Comparison of ENCODE assay signal across 20 cellular contexts in genomic region chr1:112868191-112868590, GRCh38.
A peak's percentile ranks its signal among the peaks of the same experiment; 100 is the strongest.
DNase-seq lines count a peak whose midpoint lies in the region; ATAC-seq, FAIRE-seq and TF ChIP-seq lines count a peak whose summit lies in the region.
"Had no signal": no experiment of that assay in that cellular context is flagged by ENCODE, and none has a peak within 500 bp of the region (broad histone marks: within the 10 kb centered on the region; RNA-seq: fewer than 3 reads in every experiment).

No MANE protein-coding gene starts in this region.

- in situ Hi-C loops in brain microvascular endothelial cell (cut with HindIII; ENCODE audit: low pct_ligation_motif_present, low sequenced_read_pairs): no loop called here

- H3K4me3 ChIP-seq in breast epithelium (no peak overlapping the region), RWPE2 (ENCODE audit: severe bottlenecking) (no peak overlapping the region), endothelial cell of umbilical vein (replicated peaks in 1 of 3; ENCODE audit: insufficient read depth in 1 of 3, low read depth in 1 of 3, low read length in 3 of 3) (no peak overlapping the region), sigmoid colon (no peak overlapping the region), brain microvascular endothelial cell (ENCODE audit: low read depth, low read length) (no peak overlapping the region)
- no peak overlapping the region for H3K4me3 ChIP-seq in CD8-positive, alpha-beta memory T cell (ENCODE audit: low read length)
- H3K4me3 ChIP-seq: BLaER1, GM23248, HAP-1 had no signal

- no peak for ATAC-seq in RWPE2 (ENCODE audit: low read depth)

- H3K9me1 ChIP-seq in endothelial cell of umbilical vein (replicated peaks; ENCODE audit: control insufficient read depth, extremely low read depth, insufficient read depth, low read length): no peaks in the 10 kb centered on the region

- H3K4me1 Mint-ChIP-seq in MCF 10A (ENCODE audit: insufficient read depth, unreplicated experiment): peaks cover 32% of the 10 kb centered on the region
- peaks cover 3 to 6% (median 5%) of the 10 kb centered on the region in 3 donors for H3K4me1 Mint-ChIP-seq in CD8-positive, alpha-beta memory T cell
- H3K4me1 Mint-ChIP-seq: CD14-positive monocyte had no signal

- intact Hi-C loops in MCF 10A (cut with micrococcal nuclease) (no loop called here), breast epithelium (cut with DNase I; ENCODE audit: low total_unique reads) (no loop called here), endothelial cell of umbilical vein (cut with micrococcal nuclease) (loop anchor here (2.0 to 5.0 kb wide), 3 partner anchors 89 to 479 kb away; partner anchors contain the start of gene SLC16A1), sigmoid colon (cut with DNase I) (no loop called here)

- peak overlapping the region; percentile 49 for H2AFZ ChIP-seq in endothelial cell of umbilical vein (ENCODE audit: low read depth, low read length)
- H2AFZ ChIP-seq: GM23248 had no signal

- dilution Hi-C loops in endothelial cell of umbilical vein (cut with MboI; ENCODE audit: extremely low pct_ligation_motif_present, low sequenced_read_pairs): no loop called here

- no peak for DNase-seq in MCF 10A (ENCODE audit: unreplicated experiment)
- DNase-seq in breast epithelium (ENCODE audit: low spot score in 2 of 2): no peak
- no peak for DNase-seq in RWPE2 (ENCODE audit: low spot score)
- no peak for DNase-seq in endothelial cell of umbilical vein (ENCODE audit: low read depth, low spot score)
- peak; percentile 38 for DNase-seq in sigmoid colon
- DNase-seq in NOMO-1 treated with dmso at 0.1 percent for 144 hours (lab: John Stamatoyannopoulos, UW; ENCODE audit: unreplicated experiment): no peak
- DNase-seq in brain microvascular endothelial cell: no peak
- DNase-seq in CD8-positive, alpha-beta memory T cell: no peak
- DNase-seq: CD4-positive, alpha-beta memory T cell; DMS 273 treated with DMSO at 0.1 percent for 48 hours; DMS53; DND-41; EL; GM23248 had no signal

- no peaks in the 10 kb centered on the region for H3K9me3 ChIP-seq in breast epithelium
- H3K9me3 ChIP-seq in RWPE2 (ENCODE audit: severe bottlenecking): no peaks in the 10 kb centered on the region
- H3K9me3 ChIP-seq in endothelial cell of umbilical vein (replicated peaks; ENCODE audit: control insufficient read depth, insufficient read depth, low read length): no peaks in the 10 kb centered on the region
- H3K9me3 ChIP-seq in sigmoid colon: no peaks in the 10 kb centered on the region
- H3K9me3 ChIP-seq in CD8-positive, alpha-beta memory T cell (ENCODE audit: low read length): no peaks in the 10 kb centered on the region
- H3K9me3 ChIP-seq: BLaER1, HAP-1 had no signal

- H3K4me3 Mint-ChIP-seq in MCF 10A (ENCODE audit: unreplicated experiment): no peak overlapping the region
- no peak overlapping the region for H3K4me3 Mint-ChIP-seq in CD8-positive, alpha-beta memory T cell
- H3K4me3 Mint-ChIP-seq: CD14-positive monocyte; CD4-positive, alpha-beta memory T cell had no signal

- 95% methylated on average over 2 of the region's 2 CpGs for WGBS in sigmoid colon, 2 donors

- TF ChIP-seq EP300 in sigmoid colon (IDR thresholded peaks at IDR 0.05): no peak

- no peak overlapping the region for H3K27ac ChIP-seq in breast epithelium
- H3K27ac ChIP-seq in RWPE2 (ENCODE audit: poor library complexity, severe bottlenecking): peak overlapping the region; percentile 96
- peak overlapping the region; percentile 97 for H3K27ac ChIP-seq in endothelial cell of umbilical vein (ENCODE audit: insufficient read depth, low read depth, low read length)
- no peak overlapping the region for H3K27ac ChIP-seq in sigmoid colon
- no peak overlapping the region for H3K27ac ChIP-seq in brain microvascular endothelial cell
- H3K27ac ChIP-seq in CD8-positive, alpha-beta memory T cell (ENCODE audit: low read depth, low read length): no peak overlapping the region
- H3K27ac ChIP-seq: 22Rv1, BLaER1, GM23248, HL-60 had no signal

- H3K4me1 ChIP-seq in breast epithelium (no peaks in the 10 kb centered on the region), RWPE2 (ENCODE audit: insufficient read depth, poor library complexity, severe bottlenecking) (peaks cover 32% of the 10 kb centered on the region), endothelial cell of umbilical vein (ENCODE audit: control insufficient read depth, extremely low read depth, insufficient read depth, low read length) (peaks cover 43% of the 10 kb centered on the region), sigmoid colon (no peaks in the 10 kb centered on the region)
- H3K4me1 ChIP-seq in CD8-positive, alpha-beta memory T cell (ENCODE audit: insufficient read depth, low read length): no peaks in the 10 kb centered on the region

- BruUV-seq in MCF 10A (replicated peaks; lab: Mats Ljungman, UMichigan): no TSS peak
- BruUV-seq in endothelial cell of umbilical vein (replicated peaks; lab: Mats Ljungman, UMichigan): no TSS peak

- CTCF ChIA-PET in MCF 10A (lab: Yijun Ruan, JAX): interaction anchor here (0.8 to 3.8 kb wide), 6 partner anchors 10 to 174 kb away, joined by 3 to 18 read pairs (median 4); a partner anchor contains a TSS
- CTCF ChIA-PET in endothelial cell of umbilical vein (lab: Charles Lee): interaction anchor here (0.7 to 2.2 kb wide), 7 partner anchors 11 to 145 kb away, joined by 3 to 13 read pairs (median 4); no protein-coding TSS in a partner anchor
- CTCF ChIA-PET in CD8-positive, alpha-beta memory T cell (lab: Charles Lee): interaction anchor here (2.2 kb wide), 1 partner anchor 12 kb away, joined by 7 read pairs; no protein-coding TSS in a partner anchor

- H3K9ac ChIP-seq in endothelial cell of umbilical vein (replicated peaks; ENCODE audit: extremely low read depth, insufficient read depth, low read length): peak overlapping the region; percentile 61
- H3K9ac ChIP-seq: BLaER1, GM23248 had no signal

- TF ChIP-seq CTCF in MCF 10A (IDR thresholded peaks at IDR 0.05; ENCODE audit: unreplicated experiment): no peak
- TF ChIP-seq CTCF in breast epithelium (IDR thresholded peaks at IDR 0.05): no peak
- no peak for TF ChIP-seq CTCF in RWPE2 (IDR thresholded peaks at IDR 0.05; ENCODE audit: poor library complexity, severe bottlenecking)
- no peak for TF ChIP-seq CTCF in endothelial cell of umbilical vein (IDR thresholded peaks at IDR 0.05; ENCODE audit: extremely low read depth in 1 of 2, insufficient read depth in 1 of 2, low read depth in 1 of 2, low read length in 2 of 2)
- no peak for TF ChIP-seq CTCF in sigmoid colon (IDR thresholded peaks at IDR 0.05)
- TF ChIP-seq CTCF in brain microvascular endothelial cell (IDR thresholded peaks at IDR 0.05; ENCODE audit: low read depth, low read length, missing control alignments): no peak

- peaks cover 2% of the 10 kb centered on the region for H3K79me2 ChIP-seq in endothelial cell of umbilical vein (ENCODE audit: control insufficient read depth, insufficient read depth, low read length)

- H3K36me3 ChIP-seq in breast epithelium: no peaks in the 10 kb centered on the region
- no peaks in the 10 kb centered on the region for H3K36me3 ChIP-seq in RWPE2 (ENCODE audit: low read depth)
- no peaks in the 10 kb centered on the region for H3K36me3 ChIP-seq in endothelial cell of umbilical vein (ENCODE audit: control insufficient read depth in 2 of 2, extremely low read depth in 1 of 2, insufficient read depth in 2 of 2, low read length in 2 of 2)
- no peaks in the 10 kb centered on the region for H3K36me3 ChIP-seq in sigmoid colon
- no peaks in the 10 kb centered on the region for H3K36me3 ChIP-seq in brain microvascular endothelial cell (replicated peaks)
- no peaks in the 10 kb centered on the region for H3K36me3 ChIP-seq in CD8-positive, alpha-beta memory T cell (ENCODE audit: insufficient read depth, low read length)
- H3K36me3 ChIP-seq: BLaER1, HAP-1 had no signal

- no peaks in the 10 kb centered on the region for H3K9me3 Mint-ChIP-seq in MCF 10A (ENCODE audit: unreplicated experiment)
- H3K9me3 Mint-ChIP-seq in CD8-positive, alpha-beta memory T cell: no peaks in the 10 kb centered on the region
- H3K9me3 Mint-ChIP-seq: CD4-positive, alpha-beta memory T cell had no signal

- H4K20me1 ChIP-seq in endothelial cell of umbilical vein (replicated peaks; ENCODE audit: control insufficient read depth, extremely low read depth, insufficient read depth, low read length): no peaks in the 10 kb centered on the region
- H4K20me1 ChIP-seq: BLaER1 had no signal

- no peak for FAIRE-seq in endothelial cell of umbilical vein (lab: Jason Lieb, UNC)
- FAIRE-seq: GM12891 had no signal

- H3K27me3 Mint-ChIP-seq in MCF 10A (ENCODE audit: insufficient read depth, unreplicated experiment): no peaks in the 10 kb centered on the region
- peaks cover 0 to 8% of the 10 kb centered on the region in 2 donors for H3K27me3 Mint-ChIP-seq in CD8-positive, alpha-beta memory T cell

- POLR2A ChIA-PET in MCF 10A (lab: Yijun Ruan, JAX): interaction anchor here (0.6 to 1.8 kb wide), 3 partner anchors 153 to 1608 kb away, joined by 4 read pairs; partner anchors contain the start of gene PPM1J
- POLR2A ChIA-PET in endothelial cell of umbilical vein (lab: Charles Lee): interaction anchor here (0.6 kb wide), 1 partner anchor 1087 kb away, joined by 5 read pairs; no protein-coding TSS in a partner anchor
- POLR2A ChIA-PET in CD8-positive, alpha-beta memory T cell (lab: Charles Lee): interaction anchor here (0.6 kb wide), 1 partner anchor 25 kb away, joined by 4 read pairs; no protein-coding TSS in a partner anchor

- H3K27me3 ChIP-seq in breast epithelium (no peaks in the 10 kb centered on the region), RWPE2 (ENCODE audit: insufficient read depth, poor library complexity, severe bottlenecking) (no peaks in the 10 kb centered on the region), endothelial cell of umbilical vein (ENCODE audit: control insufficient read depth in 2 of 2, insufficient read depth in 2 of 2, low read length in 2 of 2) (no peaks in the 10 kb centered on the region), sigmoid colon (no peaks in the 10 kb centered on the region), brain microvascular endothelial cell (replicated peaks) (no peaks in the 10 kb centered on the region)
- H3K27me3 ChIP-seq in CD8-positive, alpha-beta memory T cell (ENCODE audit: insufficient read depth, low read length, poor library complexity, severe bottlenecking): no peaks in the 10 kb centered on the region
- H3K27me3 ChIP-seq: BLaER1 had no signal

- no peaks in the 10 kb centered on the region for H3K36me3 Mint-ChIP-seq in MCF 10A (ENCODE audit: insufficient read depth, unreplicated experiment)
- H3K36me3 Mint-ChIP-seq in CD8-positive, alpha-beta memory T cell: no peaks in the 10 kb centered on the region
- H3K36me3 Mint-ChIP-seq: CD14-positive monocyte; CD4-positive, alpha-beta memory T cell had no signal

- TF ChIP-seq POLR2A in breast epithelium (IDR thresholded peaks at IDR 0.05): no peak
- TF ChIP-seq POLR2A in endothelial cell of umbilical vein (IDR thresholded peaks at IDR 0.05; ENCODE audit: low read depth, low read length): no peak
- TF ChIP-seq POLR2A in sigmoid colon (IDR thresholded peaks at IDR 0.05): no peak

- peak overlapping the region; percentile 86 for H3K27ac Mint-ChIP-seq in MCF 10A (ENCODE audit: low read depth, unreplicated experiment)
- no peak overlapping the region for H3K27ac Mint-ChIP-seq in CD8-positive, alpha-beta memory T cell
- H3K27ac Mint-ChIP-seq: CD4-positive, alpha-beta memory T cell had no signal

- H3K4me2 ChIP-seq in endothelial cell of umbilical vein (ENCODE audit: insufficient read depth, low read length): peak overlapping the region; percentile 33
- H3K4me2 ChIP-seq: BLaER1 had no signal

Comparison
In these comparisons a context has a peak if more than half of its experiments do, and no peak if none do; other contexts are left out.
1. H3K27ac ChIP-seq: peak in RWPE2 (single experiment) and endothelial cell of umbilical vein (single experiment); none in breast epithelium (0 of 2), sigmoid colon (0 of 4), brain microvascular endothelial cell (single experiment) and CD8-positive, alpha-beta memory T cell (single experiment).